In genomic region chr17:46001390-46002310, GRCh38 we compare ENCODE assay signal across 1 cellular context.
TF ChIP-seq lines count a peak whose summit lies in the region.

No MANE protein-coding gene starts in this region.

TF ChIP-seq in HepG2, 621 proteins besides CTCF, POLR2A, EP300 and RAD21 (continued from another document and continues in another):
- TF ChIP-seq ZNF407 (CRISPR knock-in tag; IDR thresholded peaks at IDR 0.05; ENCODE audit: not compliant biosample characterization) (no peak), POLR2AphosphoS5 (IDR thresholded peaks at IDR 0.05; ENCODE audit: low read depth, low read length) (no peak), NFYB (CRISPR knock-in tag; IDR thresholded peaks at IDR 0.05) (no peak), ARNT2 (CRISPR knock-in tag; IDR thresholded peaks at IDR 0.05; ENCODE audit: low read depth) (no peak), ZNF335 (CRISPR knock-in tag; IDR thresholded peaks at IDR 0.05) (no peak), CSRNP1 (CRISPR knock-in tag; IDR thresholded peaks at IDR 0.05) (no peak), NFKBIZ (CRISPR knock-in tag; IDR thresholded peaks at IDR 0.05) (no peak), MAFK (conservative IDR thresholded peaks at IDR 0.05 in 1 of 2, IDR thresholded peaks at IDR 0.05 in 1 of 2; ENCODE audit: low read length in 2 of 2) (no peak), SNRNP70 (IDR thresholded peaks at IDR 0.05; ENCODE audit: low read depth, low read length) (no peak), CCAR2 (optimal IDR thresholded peaks at IDR 0.05; ENCODE audit: low read depth, low read length) (no peak), TBX2 (CRISPR knock-in tag; IDR thresholded peaks at IDR 0.05; ENCODE audit: borderline replicate concordance) (no peak), MXD1 (CRISPR knock-in tag; IDR thresholded peaks at IDR 0.05) (no peak), SP4 (CRISPR knock-in tag; IDR thresholded peaks at IDR 0.05) (peak; percentile 35), HINFP (CRISPR knock-in tag; IDR thresholded peaks at IDR 0.05; ENCODE audit: low read depth) (no peak), ZNF549 (CRISPR knock-in tag; IDR thresholded peaks at IDR 0.05) (no peak), MYC (CRISPR knock-in tag; IDR thresholded peaks at IDR 0.05; ENCODE audit: borderline replicate concordance) (0 out of 2 replicates have a peak, but pooled peaks have one; percentile 1), ZNF563 (CRISPR knock-in tag; IDR thresholded peaks at IDR 0.05) (no peak), HHEX (CRISPR knock-in tag; IDR thresholded peaks at IDR 0.05) (no peak), ZNF136 (CRISPR knock-in tag; IDR thresholded peaks at IDR 0.05; ENCODE audit: low read depth) (no peak), ZNF788 (CRISPR knock-in tag; IDR thresholded peaks at IDR 0.05; ENCODE audit: borderline replicate concordance) (no peak), KDM5A (IDR thresholded peaks at IDR 0.05; ENCODE audit: borderline replicate concordance, low read length) (no peak), STAT5B (CRISPR knock-in tag; IDR thresholded peaks at IDR 0.05) (no peak), SNAPC4 (CRISPR knock-in tag; IDR thresholded peaks at IDR 0.05) (no peak), USF2 (IDR thresholded peaks at IDR 0.05; ENCODE audit: low read depth, low read length) (no peak), USF2 (CRISPR knock-in tag; IDR thresholded peaks at IDR 0.05; ENCODE audit: borderline replicate concordance) (no peak), ZMYM4 (CRISPR knock-in tag; IDR thresholded peaks at IDR 0.05) (no peak), HOXA3 (CRISPR knock-in tag; IDR thresholded peaks at IDR 0.05) (peak; percentile 30; the same call in 1 of the 2 replicates), ZFP36L2 (CRISPR knock-in tag; IDR thresholded peaks at IDR 0.05) (no peak), ERF (CRISPR knock-in tag; IDR thresholded peaks at IDR 0.05) (no peak), ZNF24 (IDR thresholded peaks at IDR 0.05) (no peak), WIZ (CRISPR knock-in tag; IDR thresholded peaks at IDR 0.05) (no peak), KLF11 (CRISPR knock-in tag; IDR thresholded peaks at IDR 0.05) (no peak), HDAC2 (CRISPR knock-in tag; IDR thresholded peaks at IDR 0.05) (no peak), ZNF577 (CRISPR knock-in tag; IDR thresholded peaks at IDR 0.05; ENCODE audit: borderline replicate concordance, low read depth) (no peak), MTF1 (CRISPR knock-in tag; IDR thresholded peaks at IDR 0.05) (no peak), MNT (IDR thresholded peaks at IDR 0.05) (no peak), POLR2G (IDR thresholded peaks at IDR 0.05; ENCODE audit: low read depth, low read length) (no peak), ZNF784 (CRISPR knock-in tag; IDR thresholded peaks at IDR 0.05; ENCODE audit: borderline replicate concordance) (no peak), NR3C1 (CRISPR knock-in tag; IDR thresholded peaks at IDR 0.05) (no peak), POLR2AphosphoS2 (IDR thresholded peaks at IDR 0.05; ENCODE audit: low read depth, low read length) (no peak), ZNF143 (CRISPR knock-in tag; IDR thresholded peaks at IDR 0.05) (no peak), ZNF496 (CRISPR knock-in tag; IDR thresholded peaks at IDR 0.05; ENCODE audit: insufficient replicate concordance) (no peak), IKZF4 (CRISPR knock-in tag; IDR thresholded peaks at IDR 0.05; ENCODE audit: borderline replicate concordance, low read depth, not compliant biosample characterization) (peak; percentile 37), TEAD2 (CRISPR knock-in tag; IDR thresholded peaks at IDR 0.05) (no peak), GABPB1 (CRISPR knock-in tag; IDR thresholded peaks at IDR 0.05) (0 out of 2 replicates have a peak, but pooled peaks have one; percentile 6)
